15 cellular contexts compared by ENCODE assay signal in genomic region chr14:68305738-68306137, GRCh38.
DNase-seq lines count a peak whose midpoint lies in the region; ATAC-seq and TF ChIP-seq lines count a peak whose summit lies in the region.
"Had no signal": no experiment of that assay in that cellular context is flagged by ENCODE, and none has a peak within 500 bp of the region (broad histone marks: within the 10 kb centered on the region; RNA-seq: fewer than 3 reads in every experiment).

No MANE protein-coding gene starts in this region.

- H3K4me3 ChIP-seq in colonic mucosa = no peak overlapping the region
- no peak overlapping the region for H3K4me3 ChIP-seq in CD8-positive, alpha-beta memory T cell (ENCODE audit: low read length)
- H3K4me3 ChIP-seq: left lung, transverse colon had no signal

- peaks cover 3% of the 10 kb centered on the region for H3K4me1 ChIP-seq in colonic mucosa
- H3K4me1 ChIP-seq in CD8-positive, alpha-beta memory T cell (ENCODE audit: insufficient read depth, low read length) = no peaks in the 10 kb centered on the region

- H3K36me3 Mint-ChIP-seq in CD8-positive, alpha-beta memory T cell = peaks cover 6 to 16% (median 7%) of the 10 kb centered on the region in 3 donors

- H3K27ac Mint-ChIP-seq in CD8-positive, alpha-beta memory T cell = peak overlapping the region in 1 of 8 donors; percentile 66

- POLR2A ChIA-PET in CD8-positive, alpha-beta memory T cell (lab: Charles Lee) = no interaction called here

- no peaks in the 10 kb centered on the region for H3K36me3 ChIP-seq in colonic mucosa
- no peaks in the 10 kb centered on the region for H3K36me3 ChIP-seq in CD8-positive, alpha-beta memory T cell (ENCODE audit: insufficient read depth, low read length)
- H3K36me3 ChIP-seq: brain microvascular endothelial cell, left lung, transverse colon had no signal

- no peaks in the 10 kb centered on the region for H3K27me3 ChIP-seq in colonic mucosa
- H3K27me3 ChIP-seq in CD8-positive, alpha-beta memory T cell (ENCODE audit: insufficient read depth, low read length, poor library complexity, severe bottlenecking) = no peaks in the 10 kb centered on the region
- H3K27me3 ChIP-seq: brain microvascular endothelial cell, left lung, transverse colon had no signal

- no peaks in the 10 kb centered on the region for H3K9me3 ChIP-seq in colonic mucosa
- H3K9me3 ChIP-seq in CD8-positive, alpha-beta memory T cell (ENCODE audit: low read length) = no peaks in the 10 kb centered on the region

- intact Hi-C loops in colonic mucosa (cut with DNase I) = loop anchor here (10.0 kb wide), 1 partner anchor 51 kb away; no protein-coding TSS in a partner anchor

- CTCF ChIA-PET in CD8-positive, alpha-beta memory T cell (lab: Charles Lee) = no interaction called here

- ATAC-seq in GM18498 (IDR thresholded peaks at IDR 0.05; ENCODE audit: unreplicated experiment) = peak; percentile 29
- peak; percentile 40 for ATAC-seq in GM21390 (IDR thresholded peaks at IDR 0.05; ENCODE audit: unreplicated experiment)
- ATAC-seq in HG03159 (IDR thresholded peaks at IDR 0.05; ENCODE audit: unreplicated experiment) = peak; percentile 22
- no peak for ATAC-seq in HG03280 (IDR thresholded peaks at IDR 0.05; ENCODE audit: unreplicated experiment)
- ATAC-seq: natural killer cell treated with Interleukin-12 subunit alpha and Interleukin-12 subunit beta and Interleukin-15 and Interleukin-18, amount 100 ng/mL, for 72 hours had no signal

- peaks cover 0 to 10% (median 6%) of the 10 kb centered on the region in 5 donors for H3K9me3 Mint-ChIP-seq in CD8-positive, alpha-beta memory T cell

- TF ChIP-seq CTCF in colonic mucosa (IDR thresholded peaks at IDR 0.05) = no peak

- no peak overlapping the region for H3K4me3 Mint-ChIP-seq in CD8-positive, alpha-beta memory T cell
- H3K4me3 Mint-ChIP-seq: natural killer cell treated with Interleukin-12 subunit alpha and Interleukin-12 subunit beta and Interleukin-15 and Interleukin-18, amount 100 ng/mL, for 72 hours had no signal

- DNase-seq in colonic mucosa (no peak), NCI-H2227 treated with DMSO at 0.1 percent for 48 hours (lab: John Stamatoyannopoulos, UW) (no peak)
- no peak for DNase-seq in stimulated activated CD4-positive, alpha-beta T cell treated with anti-CD3 and anti-CD28 coated beads, Interleukin-12 subunit alpha, Interleukin-12 subunit beta, amount 100 ng/mL, for 4 hours
- no peak for DNase-seq in CD8-positive, alpha-beta memory T cell
- DNase-seq: activated naive CD4-positive, alpha-beta T cell; brain microvascular endothelial cell; left lung; NCI-H2107; NK-92 treated with Interleukin-12 subunit alpha and Interleukin-12 subunit beta, amount 100 ng/mL, for 24 hours; transverse colon had no signal

- H3K4me1 Mint-ChIP-seq in CD8-positive, alpha-beta memory T cell = peaks cover 0 to 16% (median 2%) of the 10 kb centered on the region in 3 donors

- H3K27me3 Mint-ChIP-seq in CD8-positive, alpha-beta memory T cell = peaks cover 0 to 7% of the 10 kb centered on the region in 2 donors
- H3K27me3 Mint-ChIP-seq: natural killer cell treated with Interleukin-12 subunit alpha and Interleukin-12 subunit beta and Interleukin-15 and Interleukin-18, amount 100 ng/mL, for 72 hours had no signal

- H3K27ac ChIP-seq in colonic mucosa = peak overlapping the region; percentile 56
- no peak overlapping the region for H3K27ac ChIP-seq in CD8-positive, alpha-beta memory T cell (ENCODE audit: low read depth, low read length)
- H3K27ac ChIP-seq: brain microvascular endothelial cell had no signal

- no peak overlapping the region for H3K9ac ChIP-seq in colonic mucosa (ENCODE audit: low read depth in 2 of 2, low read length in 2 of 2)
